ENCODE assay signal across 18 cellular contexts in genomic region chr5:42461507-42461906, GRCh38. TPM values are rescaled to one million over a fixed set of nuclear protein-coding genes. Genes with fewer than 3 reads are reported as not detected.
"Had no signal": no experiment of that assay in that cellular context is flagged by ENCODE, and none has a peak within 500 bp of the region (broad histone marks: within the 10 kb centered on the region; RNA-seq: fewer than 3 reads in every experiment).

No MANE protein-coding gene starts in this region.

- H3K36me3 Mint-ChIP-seq: memory B cell; natural killer cell treated with Interleukin-12 subunit alpha and Interleukin-12 subunit beta and Interleukin-15 and Interleukin-18, amount 100 ng/mL, for 72 hours; type B pancreatic cell had no signal

- H3K4me1 Mint-ChIP-seq: memory B cell had no signal

- H3K27me3 Mint-ChIP-seq: memory B cell; natural killer cell treated with Interleukin-12 subunit alpha and Interleukin-12 subunit beta and Interleukin-15 and Interleukin-18, amount 100 ng/mL, for 72 hours; type B pancreatic cell had no signal

- DNase-seq: colonic mucosa; dermis blood vessel endothelial cell; esophagus squamous epithelium; kidney; left colon; lower lobe of right lung; midbrain; occipital lobe; pancreas; psoas muscle; small intestine; stimulated activated CD4-positive, alpha-beta T cell treated with anti-CD3 and anti-CD28 coated beads, Interleukin-12 subunit alpha, Interleukin-12 subunit beta, amount 100 ng/mL, for 4 hours; stimulated activated naive CD4-positive, alpha-beta T cell treated with Interleukin-2 at 50 U/mL for 16 hours; thyroid gland had no signal

- H3K36me3 ChIP-seq: colonic mucosa, esophagus squamous epithelium, lower lobe of right lung, pancreas, suprapubic skin, thyroid gland had no signal

- H3K4me1 ChIP-seq: colonic mucosa, esophagus squamous epithelium, lower lobe of right lung, suprapubic skin, thyroid gland had no signal

- H3K4me3 Mint-ChIP-seq: memory B cell; natural killer cell treated with Interleukin-12 subunit alpha and Interleukin-12 subunit beta and Interleukin-15 and Interleukin-18, amount 100 ng/mL, for 72 hours; type B pancreatic cell had no signal

- H3K9me3 ChIP-seq: colonic mucosa, esophagus squamous epithelium, lower lobe of right lung, pancreas, psoas muscle, suprapubic skin, thyroid gland had no signal

- H3K27ac ChIP-seq: colonic mucosa, esophagus squamous epithelium, lower lobe of right lung, pancreas, psoas muscle, suprapubic skin, thyroid gland had no signal

- H3K9me3 Mint-ChIP-seq: memory B cell; natural killer cell treated with Interleukin-12 subunit alpha and Interleukin-12 subunit beta and Interleukin-15 and Interleukin-18, amount 100 ng/mL, for 72 hours; type B pancreatic cell had no signal

- H3K4me3 ChIP-seq: colonic mucosa, esophagus squamous epithelium, lower lobe of right lung, pancreas, psoas muscle, suprapubic skin, thyroid gland had no signal

- ATAC-seq: left colon; lower lobe of right lung; natural killer cell treated with Interleukin-12 subunit alpha and Interleukin-12 subunit beta and Interleukin-15 and Interleukin-18, amount 100 ng/mL, for 72 hours; pancreas had no signal

- H3K27ac Mint-ChIP-seq: memory B cell; natural killer cell treated with Interleukin-12 subunit alpha and Interleukin-12 subunit beta and Interleukin-15 and Interleukin-18, amount 100 ng/mL, for 72 hours; type B pancreatic cell had no signal

- H3K27me3 ChIP-seq: colonic mucosa, esophagus squamous epithelium, pancreas, suprapubic skin, thyroid gland had no signal

RNA-seq across cellular contexts. Expression of gene GHR, which starts 38.3 kb away (rescaled TPM):
- total RNA-seq: natural killer cell treated with Interleukin-12 subunit alpha and Interleukin-12 subunit beta and Interleukin-15 and Interleukin-18, amount 100 ng/mL, for 72 hours had no signal
